ENCODE assay signal across 18 cellular contexts in the genomic region with DNA sequence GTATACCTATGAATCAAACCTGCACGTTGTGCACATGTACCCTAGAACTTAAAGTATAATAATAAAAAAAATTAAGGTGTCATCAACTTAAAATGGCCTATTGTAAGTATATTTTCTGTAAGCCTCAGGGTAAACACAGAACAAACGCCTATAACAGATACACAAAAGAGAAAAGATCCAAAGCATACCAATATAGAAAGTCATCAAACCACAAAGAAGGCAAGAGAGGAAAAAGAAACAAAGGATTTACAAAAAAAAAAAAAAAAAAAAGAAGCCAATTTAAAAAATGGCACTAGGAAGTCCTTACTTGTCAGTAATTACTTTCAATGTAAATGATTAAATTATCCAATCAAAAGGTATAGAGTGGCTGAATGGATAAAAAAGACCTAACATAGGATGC. TPM values are rescaled to one million over a fixed set of nuclear protein-coding genes. Genes with fewer than 3 reads are reported as not detected.
DNase-seq lines count a peak whose midpoint lies in the region; ATAC-seq and TF ChIP-seq lines count a peak whose summit lies in the region.
"Had no signal": no experiment of that assay in that cellular context is flagged by ENCODE, and none has a peak within 500 bp of the region (broad histone marks: within the 10 kb centered on the region; RNA-seq: fewer than 3 reads in every experiment).

No MANE protein-coding gene starts in this region.

- TF ChIP-seq CTCF in HFFc6 (IDR thresholded peaks at IDR 0.05) (no peak), mucosa of descending colon (IDR thresholded peaks at IDR 0.05) (no peak)

- intact Hi-C loops in mucosa of descending colon (cut with DNase I, micrococcal nuclease) (no loop called here), posterior cingulate gyrus (cut with DNase I) (no loop called here)

- no peaks in the 10 kb centered on the region for H3K27me3 ChIP-seq in adipocyte (replicated peaks; ENCODE audit: control insufficient read depth, insufficient read depth, low read length)
- H3K27me3 ChIP-seq: cardiac muscle cell, right atrium auricular region, vagina had no signal

- peak overlapping the region; percentile 27; the same call in 1 of the 2 replicates for H3K27ac Mint-ChIP-seq in HFFc6
- H3K27ac Mint-ChIP-seq: activated naive CD4-positive, alpha-beta T cell treated with anti-CD3 and anti-CD28 coated beads, Interleukin-2, amount 10 ng/mL, durations not matched to agents 7 days and 5 days; CD8-positive, alpha-beta memory T cell had no signal

- no peak overlapping the region for H3K9ac ChIP-seq in adipocyte (ENCODE audit: low read length)

- H3K4me1 ChIP-seq in adipocyte (ENCODE audit: control insufficient read depth, insufficient read depth, low read length) (peaks cover 6% of the 10 kb centered on the region), mucosa of descending colon (ENCODE audit: low read depth) (no peaks in the 10 kb centered on the region)

- no peaks in the 10 kb centered on the region for H3K27me3 Mint-ChIP-seq in HFFc6 (ENCODE audit: insufficient read depth)
- H3K27me3 Mint-ChIP-seq: activated naive CD4-positive, alpha-beta T cell treated with anti-CD3 and anti-CD28 coated beads, Interleukin-2, amount 10 ng/mL, durations not matched to agents 7 days and 5 days; CD8-positive, alpha-beta memory T cell had no signal

- in situ Hi-C loops in ACHN (cut with HindIII; ENCODE audit: low pct_ligation_motif_present, low pct_unique_long_range_greater_than_20kb, low sequenced_read_pairs) = no loop called here

- H3K4me3 Mint-ChIP-seq in HFFc6 = no peak overlapping the region
- H3K4me3 Mint-ChIP-seq: activated naive CD4-positive, alpha-beta T cell treated with anti-CD3 and anti-CD28 coated beads, Interleukin-2, amount 10 ng/mL, durations not matched to agents 7 days and 5 days; CD8-positive, alpha-beta memory T cell had no signal

- peaks cover 8% of the 10 kb centered on the region for H3K36me3 Mint-ChIP-seq in HFFc6 (ENCODE audit: low read depth)

- peaks cover 31% of the 10 kb centered on the region for H3K4me1 Mint-ChIP-seq in HFFc6 (ENCODE audit: low read depth)

- H3K9me3 ChIP-seq in adipocyte (ENCODE audit: control insufficient read depth, low read length) (no peaks in the 10 kb centered on the region), mucosa of descending colon (no peaks in the 10 kb centered on the region)
- H3K9me3 ChIP-seq: vagina had no signal

- H3K36me3 ChIP-seq in adipocyte (ENCODE audit: control insufficient read depth, insufficient read depth, low read length, severe bottlenecking) (no peaks in the 10 kb centered on the region), mucosa of descending colon (ENCODE audit: low read depth) (no peaks in the 10 kb centered on the region)
- H3K36me3 ChIP-seq: cardiac muscle cell, right atrium auricular region, vagina had no signal

- DNase-seq in ACHN (peak; percentile 7), HFFc6 (peak; percentile 15), adipocyte (ENCODE audit: low read depth) (peak; percentile 52), foreskin melanocyte (peak; percentile 60), mucosa of descending colon (no peak), GM19240 (ENCODE audit: insufficient read length, low spot score) (no peak), posterior cingulate gyrus (no peak)
- DNase-seq: activated CD4-positive, alpha-beta T cell treated with anti-CD3 and anti-CD28 coated beads, Interleukin-2, amount 50 U/mL, for 1 hour; activated naive CD4-positive, alpha-beta T cell treated with anti-CD3 and anti-CD28 coated beads, Interleukin-2, amount 10 ng/mL, durations not matched to agents 7 days and 5 days; CD8-positive, alpha-beta memory T cell; hippocampal formation; left cardiac atrium; NCI-H82 had no signal

- H3K9me3 Mint-ChIP-seq in HFFc6 = no peaks in the 10 kb centered on the region

- ATAC-seq in mucosa of descending colon (no peak), HG02870 (IDR thresholded peaks at IDR 0.05; ENCODE audit: unreplicated experiment) (no peak)
- ATAC-seq: K562, left cardiac atrium had no signal

- no peak overlapping the region for H3K4me3 ChIP-seq in adipocyte (ENCODE audit: low read length)
- H3K4me3 ChIP-seq in mucosa of descending colon = no peak overlapping the region
- H3K4me3 ChIP-seq: cardiac muscle cell, K562, right atrium auricular region, vagina had no signal

RNA-seq across cellular contexts. Expression of gene ASF1A, which starts 24.6 kb away (rescaled TPM):
- total RNA-seq in HFFc6 (2021; fragmentation: NEBNext Ultra II Directional; extraction: Animal tissue kit (Norgen Biotek cat#: 25700)) = 10 to 100 TPM; 17.3 to 25.9 (median 21.7) TPM
- 10 to 100 TPM; 14.3 to 22.2 (median 17.1) TPM for total RNA-seq in mucosa of descending colon

Comparison
In these comparisons a context has a peak if more than half of its experiments do, and no peak if none do; other contexts are left out.
1. DNase-seq: peak in ACHN (single experiment), HFFc6 (single experiment), adipocyte (single experiment) and foreskin melanocyte (single experiment); none in mucosa of descending colon (0 of 3), GM19240 (single experiment) and posterior cingulate gyrus (0 of 10).